ENCODE assay signal across 9 cellular contexts in genomic region chr2:148048475-148049221, GRCh38. TPM values are rescaled to one million over a fixed set of nuclear protein-coding genes. Genes with fewer than 3 reads are reported as not detected.
DNase-seq lines count a peak whose midpoint lies in the region; ATAC-seq and TF ChIP-seq lines count a peak whose summit lies in the region.
"Had no signal": no experiment of that assay in that cellular context is flagged by ENCODE, and none has a peak within 500 bp of the region (broad histone marks: within the 10 kb centered on the region; RNA-seq: fewer than 3 reads in every experiment).

No MANE protein-coding gene starts in this region.

- H3K4me1 ChIP-seq in Loucy (ENCODE audit: insufficient read depth, low read length, poor library complexity, severe bottlenecking) = peaks cover 25% of the 10 kb centered on the region

- H3K9me3 Mint-ChIP-seq in naive thymus-derived CD8-positive, alpha-beta T cell = peaks cover 0 to 6% (median 0%) of the 10 kb centered on the region in 9 donors

- no peak overlapping the region for H3K9ac ChIP-seq in Loucy (ENCODE audit: low read depth, low read length, poor library complexity, severe bottlenecking)

- no peaks in the 10 kb centered on the region for H3K27me3 ChIP-seq in Loucy (ENCODE audit: insufficient read depth, low read length, poor library complexity, severe bottlenecking)
- H3K27me3 ChIP-seq: tibial artery had no signal

- H2AFZ ChIP-seq in Loucy (ENCODE audit: low read length) = no peak overlapping the region

- no peaks in the 10 kb centered on the region for H3K9me2 ChIP-seq in Loucy (replicated peaks; ENCODE audit: low read depth, low read length)

- H3K36me3 ChIP-seq in Loucy (ENCODE audit: insufficient read depth, low read length) = no peaks in the 10 kb centered on the region
- H3K36me3 ChIP-seq: tibial artery had no signal

- no peaks in the 10 kb centered on the region for H3K27me3 Mint-ChIP-seq in naive thymus-derived CD8-positive, alpha-beta T cell

- 0 out of 2 replicates have a peak, but pooled peaks have one; percentile 8 for TF ChIP-seq CTCF in Loucy (conservative IDR thresholded peaks at IDR 0.05; ENCODE audit: low read length)

- H4K20me1 ChIP-seq in Loucy (ENCODE audit: insufficient read depth, low read length, poor library complexity, severe bottlenecking) = peaks cover 14% of the 10 kb centered on the region

- no peaks in the 10 kb centered on the region; the same call in 1 of the 2 replicates for H3F3A ChIP-seq in Loucy (ENCODE audit: low read depth)

- POLR2A ChIA-PET in naive thymus-derived CD8-positive, alpha-beta T cell (lab: Charles Lee) = no interaction called here

- H3K4me1 Mint-ChIP-seq in naive thymus-derived CD8-positive, alpha-beta T cell = peaks cover 21 to 54% (median 48%) of the 10 kb centered on the region in 4 donors

- H3K4me3 ChIP-seq in Loucy (ENCODE audit: low read length, poor library complexity, severe bottlenecking) = no peak overlapping the region
- H3K4me3 ChIP-seq: tibial artery had no signal

- H3K79me2 ChIP-seq in Loucy (ENCODE audit: insufficient read depth, low read length) = no peaks in the 10 kb centered on the region

- peak; percentile 75 for ATAC-seq in GM18870 (IDR thresholded peaks at IDR 0.05; ENCODE audit: unreplicated experiment)
- peak; percentile 79 for ATAC-seq in HG02610 (IDR thresholded peaks at IDR 0.05; ENCODE audit: unreplicated experiment)
- no peak for ATAC-seq in naive thymus-derived CD8-positive, alpha-beta T cell

- H3K36me3 Mint-ChIP-seq in naive thymus-derived CD8-positive, alpha-beta T cell = peaks cover 7 to 11% (median 9%) of the 10 kb centered on the region in 3 donors

- H3K9me3 ChIP-seq in Loucy (ENCODE audit: insufficient read depth, low read depth, low read length) = no peaks in the 10 kb centered on the region
- H3K9me3 ChIP-seq: tibial artery had no signal

- H3K4me2 ChIP-seq in Loucy (ENCODE audit: low read depth, low read length, poor library complexity, severe bottlenecking) = peak overlapping the region; percentile 3

- peak overlapping the region in 6 of 10 donors; percentile 9 to 67 (median 34) for H3K27ac Mint-ChIP-seq in naive thymus-derived CD8-positive, alpha-beta T cell

- H3K4me3 Mint-ChIP-seq in naive thymus-derived CD8-positive, alpha-beta T cell = no peak overlapping the region

- no peak for DNase-seq in naive thymus-derived CD8-positive, alpha-beta T cell
- DNase-seq in GOT3 (lab: John Stamatoyannopoulos, UW) (no peak), GM19238 (ENCODE audit: insufficient read length, low spot score) (no peak)
- DNase-seq in activated CD4-positive, alpha-beta T cell treated with anti-CD3 and anti-CD28 coated beads, Interleukin-2, amount 50 U/mL, for 4 hours = no peak
- no peak for DNase-seq in stimulated activated CD4-positive, alpha-beta T cell treated with anti-CD3 and anti-CD28 coated beads, Interleukin-12 subunit alpha, Interleukin-12 subunit beta, amount 100 ng/mL, for 4 hours
- DNase-seq: tibial artery had no signal

RNA-seq across cellular contexts. Expression of gene MBD5, which starts 27.8 kb away (rescaled TPM):
- 10 to 100 TPM; 49.7 to 54.1 TPM for total RNA-seq in naive thymus-derived CD8-positive, alpha-beta T cell
- polyA plus RNA-seq in naive thymus-derived CD8-positive, alpha-beta T cell = 10 to 100 TPM; 11.7 to 17.9 (median 15.4) TPM

RNA-seq across cellular contexts. Expression of gene ORC4, which starts 28.1 kb away (rescaled TPM):
- total RNA-seq in naive thymus-derived CD8-positive, alpha-beta T cell = 10 to 100 TPM; 66.2 to 66.9 TPM
- 10 to 100 TPM; 40.9 to 51.8 (median 48.8) TPM for polyA plus RNA-seq in naive thymus-derived CD8-positive, alpha-beta T cell

Comparison
In these comparisons a context has a peak if more than half of its experiments do, and no peak if none do; other contexts are left out.
1. ATAC-seq: peak in GM18870 (single experiment) and HG02610 (single experiment); none in naive thymus-derived CD8-positive, alpha-beta T cell (0 of 2).